ENCODE assay signal across 10 cellular contexts in the genomic region with DNA sequence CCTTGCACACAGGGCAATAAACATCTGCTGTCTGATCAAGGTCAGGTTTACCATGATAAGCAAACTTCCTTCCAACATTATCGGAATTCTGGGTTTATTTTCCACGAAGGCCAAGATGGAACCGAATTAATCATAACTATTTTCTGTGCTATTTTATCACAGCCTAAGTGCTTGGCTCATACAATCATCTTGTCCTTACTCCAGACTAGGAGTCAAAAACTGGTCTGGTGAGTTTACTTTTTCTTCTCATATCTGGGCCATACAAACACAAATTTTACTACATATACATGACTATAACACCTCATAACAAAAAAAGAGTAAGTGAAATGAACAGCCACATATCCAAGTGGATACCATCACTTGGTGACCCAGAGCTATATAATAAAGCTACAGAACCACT. TPM values are rescaled to one million over a fixed set of nuclear protein-coding genes. Genes with fewer than 3 reads are reported as not detected.
DNase-seq lines count a peak whose midpoint lies in the region; ATAC-seq and TF ChIP-seq lines count a peak whose summit lies in the region.
"Had no signal": no experiment of that assay in that cellular context is flagged by ENCODE, and none has a peak within 500 bp of the region (broad histone marks: within the 10 kb centered on the region; RNA-seq: fewer than 3 reads in every experiment).

No MANE protein-coding gene starts in this region.

- H3K27me3 ChIP-seq in PC-3 (ENCODE audit: low read length) (no peaks in the 10 kb centered on the region), tibial artery (no peaks in the 10 kb centered on the region)

- H2AFZ ChIP-seq in PC-3 (ENCODE audit: low read length) = no peak overlapping the region

- no TSS peak for BruUV-seq in PC-3 (replicated peaks; lab: Mats Ljungman, UMichigan)

- H3K9ac ChIP-seq in PC-3 (ENCODE audit: low read length) = no peak overlapping the region

- POLR2A ChIA-PET in PC-3 (lab: Charles Lee; ENCODE audit: unreplicated experiment) = no interaction called here
- POLR2A ChIA-PET in RWPE1 (lab: Yijun Ruan, JAX; ENCODE audit: low non-redundant PET) = no interaction called here

- H3K4me1 Mint-ChIP-seq in nephron = peaks cover 36% of the 10 kb centered on the region
- H3K4me1 Mint-ChIP-seq in activated naive CD4-positive, alpha-beta T cell treated with anti-CD3 and anti-CD28 coated beads, Interleukin-2, amount 10 ng/mL, durations not matched to agents 7 days and 5 days = peaks cover 6% of the 10 kb centered on the region

- intact Hi-C loops in PC-3 (cut with micrococcal nuclease) = loop anchor here (2.0 to 10.0 kb wide), 4 partner anchors 62 to 178 kb away; no protein-coding TSS in a partner anchor
- intact Hi-C loops in tibial artery (cut with DNase I; ENCODE audit: low total_unique reads) = loop anchor here (10.0 kb wide), 1 partner anchor 162 kb away; no protein-coding TSS in a partner anchor

- H3K36me3 Mint-ChIP-seq in nephron (ENCODE audit: low read depth) = peaks cover 14% of the 10 kb centered on the region
- no peaks in the 10 kb centered on the region for H3K36me3 Mint-ChIP-seq in activated naive CD4-positive, alpha-beta T cell treated with anti-CD3 and anti-CD28 coated beads, Interleukin-2, amount 10 ng/mL, durations not matched to agents 7 days and 5 days

- H3F3A ChIP-seq in PC-3 (ENCODE audit: low read length, unreplicated experiment) = no peaks in the 10 kb centered on the region

- ATAC-seq in PC-3 (no peak), HG02759 (IDR thresholded peaks at IDR 0.05; ENCODE audit: unreplicated experiment) (no peak)
- ATAC-seq: stimulated activated naive CD8-positive, alpha-beta T cell treated with anti-CD3 and anti-CD28 coated beads, Interleukin-15, Interleukin-2, amounts not matched to agents 100 U/mL and 50 U/mL, for 24 hours had no signal

- H3K4me2 ChIP-seq in PC-3 (ENCODE audit: low read length) = peak overlapping the region; percentile 89

- no peaks in the 10 kb centered on the region for H4K20me1 ChIP-seq in PC-3 (ENCODE audit: low read length)

- peak overlapping the region; percentile 6 to 79 (median 60) for H3K27ac Mint-ChIP-seq in nephron
- H3K27ac Mint-ChIP-seq in activated naive CD4-positive, alpha-beta T cell treated with anti-CD3 and anti-CD28 coated beads, Interleukin-2, amount 10 ng/mL, durations not matched to agents 7 days and 5 days = no peak overlapping the region

- no peaks in the 10 kb centered on the region for H3K27me3 Mint-ChIP-seq in nephron (ENCODE audit: low read depth)
- H3K27me3 Mint-ChIP-seq in activated naive CD4-positive, alpha-beta T cell treated with anti-CD3 and anti-CD28 coated beads, Interleukin-2, amount 10 ng/mL, durations not matched to agents 7 days and 5 days = peaks cover 57% of the 10 kb centered on the region

- peak overlapping the region; percentile 84 to 90 (median 90) for H3K4me3 Mint-ChIP-seq in nephron
- no peak overlapping the region for H3K4me3 Mint-ChIP-seq in activated naive CD4-positive, alpha-beta T cell treated with anti-CD3 and anti-CD28 coated beads, Interleukin-2, amount 10 ng/mL, durations not matched to agents 7 days and 5 days

- H3K4me1 ChIP-seq in PC-3 (ENCODE audit: insufficient read depth, low read length) = peaks cover 17% of the 10 kb centered on the region
- H3K4me1 ChIP-seq in tibial artery = peaks cover 0 to 62% (median 26%) of the 10 kb centered on the region in 4 donors

- no peaks in the 10 kb centered on the region for H3K9me3 Mint-ChIP-seq in nephron
- no peaks in the 10 kb centered on the region for H3K9me3 Mint-ChIP-seq in activated naive CD4-positive, alpha-beta T cell treated with anti-CD3 and anti-CD28 coated beads, Interleukin-2, amount 10 ng/mL, durations not matched to agents 7 days and 5 days

- H3K9me2 ChIP-seq in PC-3 (replicated peaks; ENCODE audit: low read length) = no peaks in the 10 kb centered on the region

- H3K27ac ChIP-seq in PC-3 (ENCODE audit: low read length) (no peak overlapping the region), coronary artery (peak overlapping the region; percentile 87 to 98), tibial artery (peak overlapping the region; percentile 93 to 99), RWPE1 (no peak overlapping the region)

- H3K4me3 ChIP-seq in PC-3 (ENCODE audit: low read length) (peak overlapping the region; percentile 69; the same call in 1 of the 2 replicates), coronary artery (peak overlapping the region; percentile 94), tibial artery (peak overlapping the region; percentile 93 to 98)

- DNase-seq in PC-3 = peak; percentile 52
- DNase-seq in coronary artery (ENCODE audit: low spot score) = no peak
- DNase-seq in tibial artery = no peak
- DNase-seq in RWPE1 (ENCODE audit: low spot score) = no peak
- DNase-seq in activated naive CD4-positive, alpha-beta T cell treated with anti-CD3 and anti-CD28 coated beads, Interleukin-2, amount 10 ng/mL, durations not matched to agents 7 days and 5 days = no peak
- DNase-seq: mesendoderm; NCI-H1694; stimulated activated naive CD8-positive, alpha-beta T cell treated with anti-CD3 and anti-CD28 coated beads, Interleukin-15, Interleukin-2, amounts not matched to agents 100 U/mL and 50 U/mL, for 24 hours had no signal

- TF ChIP-seq CTCF in PC-3 (conservative IDR thresholded peaks at IDR 0.05; ENCODE audit: low read depth, low read length) = no peak
- TF ChIP-seq CTCF in coronary artery (IDR thresholded peaks at IDR 0.05) = no peak
- no peak for TF ChIP-seq CTCF in nephron (IDR thresholded peaks at IDR 0.05; ENCODE audit: unreplicated experiment in 3 of 3)
- TF ChIP-seq CTCF in tibial artery (IDR thresholded peaks at IDR 0.05) = no peak
- no peak for TF ChIP-seq CTCF in RWPE1 (conservative IDR thresholded peaks at IDR 0.05; ENCODE audit: low read depth)

- no peaks in the 10 kb centered on the region for H3K79me2 ChIP-seq in PC-3 (ENCODE audit: low read length)

- no peaks in the 10 kb centered on the region for H3K9me3 ChIP-seq in PC-3 (ENCODE audit: low read length)
- H3K9me3 ChIP-seq in tibial artery = no peaks in the 10 kb centered on the region

- H3K36me3 ChIP-seq in PC-3 (ENCODE audit: low read depth, low read length) (no peaks in the 10 kb centered on the region), tibial artery (no peaks in the 10 kb centered on the region)

- CTCF ChIA-PET in PC-3 (lab: Charles Lee) (no interaction called here), RWPE1 (lab: Yijun Ruan, JAX) (no interaction called here)
- CTCF ChIA-PET in activated naive CD4-positive, alpha-beta T cell treated with anti-CD3 and anti-CD28 coated beads, Interleukin-2, amount 10 ng/mL, durations not matched to agents 7 days and 5 days (lab: Charles Lee) = no interaction called here

RNA-seq across cellular contexts. Expression of gene FBN1, which starts 2.3 kb away (rescaled TPM):
- total RNA-seq in PC-3 (2014; rRNA removed) = 6.7 and 7.4 TPM in 2 replicates

Comparison
In these comparisons a context has a peak if more than half of its experiments do, and no peak if none do; other contexts are left out.
1. H3K27ac ChIP-seq: peak in coronary artery (2 of 2) and tibial artery (2 of 2); none in PC-3 (single experiment) and RWPE1 (single experiment).
2. Peak in every context shown above with its lines, with median percentiles within 50 percentile points of each other: H3K4me3 ChIP-seq.